In the genomic region with DNA sequence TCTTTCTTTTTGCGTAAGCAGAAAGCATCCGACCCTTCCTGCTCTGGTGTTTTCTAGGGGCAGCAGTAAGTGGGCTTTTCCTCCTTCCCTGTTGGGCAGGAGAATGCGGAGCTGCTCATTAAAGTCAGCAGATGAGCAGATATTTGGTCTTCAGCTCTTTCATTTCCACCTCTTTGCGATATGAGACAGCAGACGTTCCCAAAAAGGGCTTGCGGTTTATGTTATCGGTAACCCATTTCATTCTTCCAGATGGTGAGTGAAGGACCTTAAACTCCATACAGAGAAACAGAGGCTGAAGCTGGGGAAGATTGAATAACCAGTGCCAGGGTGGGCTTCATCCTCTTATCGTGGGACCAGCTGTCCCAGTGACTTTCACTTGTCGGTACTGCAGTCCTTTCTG, we compare ENCODE assay signal across 22 cellular contexts. TPM values are rescaled to one million over a fixed set of nuclear protein-coding genes. Genes with fewer than 3 reads are reported as not detected.
DNase-seq lines count a peak whose midpoint lies in the region; ATAC-seq and TF ChIP-seq lines count a peak whose summit lies in the region.
"Had no signal": no experiment of that assay in that cellular context is flagged by ENCODE, and none has a peak within 500 bp of the region (broad histone marks: within the 10 kb centered on the region; RNA-seq: fewer than 3 reads in every experiment).

No MANE protein-coding gene starts in this region.

- no peak overlapping the region for H3K9ac ChIP-seq in endodermal cell (ENCODE audit: extremely low read depth, low read length, poor library complexity, severe bottlenecking)

- peaks cover 46% of the 10 kb centered on the region for H3K4me1 Mint-ChIP-seq in endodermal cell
- peaks cover 60% of the 10 kb centered on the region for H3K4me1 Mint-ChIP-seq in nephron
- H3K4me1 Mint-ChIP-seq in stimulated activated naive CD8-positive, alpha-beta T cell treated with anti-CD3 and anti-CD28 coated beads, Interleukin-15, amount 100 ng/mL, for 72 hours, result peaks cover 48% of the 10 kb centered on the region
- H3K4me1 Mint-ChIP-seq in T-cell, result no peaks in the 10 kb centered on the region

- H3K36me3 Mint-ChIP-seq in endodermal cell (ENCODE audit: low read depth), result peaks cover 30% of the 10 kb centered on the region
- H3K36me3 Mint-ChIP-seq in nephron (ENCODE audit: low read depth), result peaks cover 14% of the 10 kb centered on the region
- H3K36me3 Mint-ChIP-seq in T-cell, result peaks cover 24% of the 10 kb centered on the region

- H3K4me1 ChIP-seq in endodermal cell (ENCODE audit: control insufficient read depth, insufficient read depth, low read length), result peaks cover 10% of the 10 kb centered on the region

- ATAC-seq in stimulated activated naive CD8-positive, alpha-beta T cell treated with anti-CD3 and anti-CD28 coated beads, Interleukin-15, amount 100 ng/mL, for 72 hours, result no peak
- ATAC-seq in T-cell (replicated peaks in 1 of 4), result no peak
- ATAC-seq in HG03378 (IDR thresholded peaks at IDR 0.05; ENCODE audit: unreplicated experiment), result no peak
- ATAC-seq: activated CD4-positive, CD25-positive, alpha-beta regulatory T cell treated with anti-CD3 and anti-CD28 coated beads, Interleukin-2, amount 50 U/mL, for 24 hours; activated CD8-positive, alpha-beta memory T cell treated with anti-CD3 and anti-CD28 coated beads, Interleukin-2, amount 10 ng/mL, durations not matched to agents 7 days and 5 days; effector memory CD8-positive, alpha-beta T cell; stimulated activated effector memory CD8-positive, alpha-beta T cell treated with anti-CD3 and anti-CD28 coated beads, Interleukin-12 subunit alpha, Interleukin-12 subunit beta, amount 100 ng/mL, for 72 hours had no signal

- TF ChIP-seq CTCF in 22Rv1 (IDR thresholded peaks at IDR 0.05) (no peak), endodermal cell (conservative IDR thresholded peaks at IDR 0.05) (no peak), nephron (IDR thresholded peaks at IDR 0.05; ENCODE audit: unreplicated experiment in 3 of 3) (no peak)

- H3K9me3 ChIP-seq in endodermal cell (ENCODE audit: control insufficient read depth, low read length), result peaks cover 20% of the 10 kb centered on the region
- H3K9me3 ChIP-seq: adrenal gland, lower lobe of right lung had no signal

- H3K27ac ChIP-seq in 22Rv1 (0 out of 2 replicates have a peak overlapping the region, but pooled peaks have one; percentile 10), endodermal cell (ENCODE audit: low read depth, low read length) (no peak overlapping the region)
- H3K27ac ChIP-seq: adrenal gland, lower lobe of right lung, SJCRH30 had no signal

- 92 to 93% methylated on average over 8 to 9 of the region's 9 CpGs for WGBS in endodermal cell (ENCODE audit: insufficient coverage in 1 of 2, insufficient read length in 1 of 2), 2 experiments

- H3K4me3 Mint-ChIP-seq in endodermal cell, result no peak overlapping the region
- H3K4me3 Mint-ChIP-seq in nephron, result no peak overlapping the region
- no peak overlapping the region for H3K4me3 Mint-ChIP-seq in stimulated activated naive CD8-positive, alpha-beta T cell treated with anti-CD3 and anti-CD28 coated beads, Interleukin-15, amount 100 ng/mL, for 72 hours
- H3K4me3 Mint-ChIP-seq in T-cell, result no peak overlapping the region
- H3K4me3 Mint-ChIP-seq: activated CD8-positive, alpha-beta memory T cell treated with anti-CD3 and anti-CD28 coated beads, Interleukin-2, amount 10 ng/mL, durations not matched to agents 7 days and 5 days; central memory CD8-positive, alpha-beta T cell; effector memory CD8-positive, alpha-beta T cell; naive B cell; stimulated activated effector memory CD8-positive, alpha-beta T cell treated with anti-CD3 and anti-CD28 coated beads, Interleukin-12 subunit alpha, Interleukin-12 subunit beta, amount 100 ng/mL, for 72 hours had no signal

- H3K27me3 Mint-ChIP-seq in endodermal cell (ENCODE audit: insufficient read depth) (no peaks in the 10 kb centered on the region), nephron (ENCODE audit: low read depth) (peaks cover 12% of the 10 kb centered on the region), T-cell (no peaks in the 10 kb centered on the region)
- H3K27me3 Mint-ChIP-seq in stimulated activated naive CD8-positive, alpha-beta T cell treated with anti-CD3 and anti-CD28 coated beads, Interleukin-15, amount 100 ng/mL, for 72 hours, result no peaks in the 10 kb centered on the region
- H3K27me3 Mint-ChIP-seq: activated CD8-positive, alpha-beta memory T cell treated with anti-CD3 and anti-CD28 coated beads, Interleukin-2, amount 10 ng/mL, durations not matched to agents 7 days and 5 days; central memory CD8-positive, alpha-beta T cell; effector memory CD8-positive, alpha-beta T cell; naive B cell had no signal

- H3K27ac Mint-ChIP-seq in endodermal cell (peak overlapping the region; percentile 91), nephron (peak overlapping the region; percentile 96 to 100 (median 98)), T-cell (no peak overlapping the region)
- H3K27ac Mint-ChIP-seq in stimulated activated naive CD8-positive, alpha-beta T cell treated with anti-CD3 and anti-CD28 coated beads, Interleukin-15, amount 100 ng/mL, for 72 hours, result no peak overlapping the region
- H3K27ac Mint-ChIP-seq: activated CD8-positive, alpha-beta memory T cell treated with anti-CD3 and anti-CD28 coated beads, Interleukin-2, amount 10 ng/mL, durations not matched to agents 7 days and 5 days; stimulated activated effector memory CD8-positive, alpha-beta T cell treated with anti-CD3 and anti-CD28 coated beads, Interleukin-12 subunit alpha, Interleukin-12 subunit beta, amount 100 ng/mL, for 72 hours had no signal

- H3K36me3 ChIP-seq in endodermal cell (ENCODE audit: control insufficient read depth, insufficient read depth, low read length), result peaks cover 11% of the 10 kb centered on the region
- H3K36me3 ChIP-seq: adrenal gland, lower lobe of right lung, SJCRH30 had no signal

- peaks cover 25% of the 10 kb centered on the region for H3K9me3 Mint-ChIP-seq in endodermal cell
- H3K9me3 Mint-ChIP-seq in nephron, result peaks cover 9% of the 10 kb centered on the region
- H3K9me3 Mint-ChIP-seq in stimulated activated naive CD8-positive, alpha-beta T cell treated with anti-CD3 and anti-CD28 coated beads, Interleukin-15, amount 100 ng/mL, for 72 hours, result peaks cover 15 to 18% of the 10 kb centered on the region in 2 donors
- peaks cover 4 to 11% (median 8%) of the 10 kb centered on the region in 3 donors for H3K9me3 Mint-ChIP-seq in T-cell
- H3K9me3 Mint-ChIP-seq: central memory CD8-positive, alpha-beta T cell; effector memory CD8-positive, alpha-beta T cell had no signal

- POLR2A ChIA-PET in T-cell (lab: Charles Lee), result no interaction called here

- H3K27me3 ChIP-seq in endodermal cell (ENCODE audit: control insufficient read depth, insufficient read depth, low read length, poor library complexity, severe bottlenecking), result no peaks in the 10 kb centered on the region
- H3K27me3 ChIP-seq: adrenal gland, SJCRH30 had no signal

- no peak overlapping the region for H3K4me3 ChIP-seq in endodermal cell (ENCODE audit: low read length)
- H3K4me3 ChIP-seq: adrenal gland, lower lobe of right lung, SJCRH30 had no signal

- CTCF ChIA-PET in T-cell (lab: Charles Lee), result interaction anchor here (0.6 to 0.9 kb wide), 2 partner anchors 29 to 57 kb away, joined by 3 read pairs; no protein-coding TSS in a partner anchor

- DNase-seq in NCI-H524 (lab: John Stamatoyannopoulos, UW) (peak; percentile 48 to 87), endodermal cell (no peak), inferior parietal cortex (ENCODE audit: extremely low spot score) (no peak), T-cell (no peak)
- DNase-seq in stimulated activated naive CD8-positive, alpha-beta T cell treated with anti-CD3 and anti-CD28 coated beads, Interleukin-15, amount 100 ng/mL, for 72 hours, result no peak
- DNase-seq: activated CD8-positive, alpha-beta memory T cell treated with anti-CD3 and anti-CD28 coated beads, Interleukin-2, amount 10 ng/mL, durations not matched to agents 7 days and 5 days; adrenal gland; DMS79 treated with DMSO at 0.1 percent for 48 hours; effector memory CD8-positive, alpha-beta T cell; foreskin melanocyte; IMR-90; lower lobe of right lung; naive B cell; NCI-H187; SJCRH30; stimulated activated CD4-positive, alpha-beta T cell treated with anti-CD3 and anti-CD28 coated beads, Interleukin-12 subunit alpha, Interleukin-12 subunit beta, amount 100 ng/mL, for 4 hours had no signal

RNA-seq across cellular contexts. Expression of a gene that starts 40.7 kb away (rescaled TPM):
- total RNA-seq in endodermal cell (10 to 100 TPM; 33.7 to 46.3 TPM), T-cell (10 to 100 TPM; 26.8 to 35.8 (median 27.6) TPM)
- polyA plus RNA-seq in endodermal cell (2013, experiment 1 of 2), result 18.3 TPM
- polyA plus RNA-seq in endodermal cell (2013, experiment 2 of 2), result 18.3 TPM

Comparison
In these comparisons a context has a peak if more than half of its experiments do, and no peak if none do; other contexts are left out.
1. DNase-seq: peak in NCI-H524 (2 of 2); none in endodermal cell (single experiment), inferior parietal cortex (single experiment), stimulated activated naive CD8-positive, alpha-beta T cell treated with anti-CD3 and anti-CD28 coated beads, Interleukin-15, amount 100 ng/mL, for 72 hours (0 of 2) and T-cell (0 of 34).
2. H3K27ac Mint-ChIP-seq: peak in endodermal cell (single experiment) and nephron (3 of 3); none in stimulated activated naive CD8-positive, alpha-beta T cell treated with anti-CD3 and anti-CD28 coated beads, Interleukin-15, amount 100 ng/mL, for 72 hours (0 of 2) and T-cell (0 of 2).